27 cellular contexts compared by ENCODE assay signal in genomic region chr5:14635656-14636055, GRCh38.
"Had no signal": no experiment of that assay in that cellular context is flagged by ENCODE, and none has a peak within 500 bp of the region (broad histone marks: within the 10 kb centered on the region; RNA-seq: fewer than 3 reads in every experiment).

No MANE protein-coding gene starts in this region.

- H3K27ac Mint-ChIP-seq: naive thymus-derived CD4-positive, alpha-beta T cell; nephron; neural progenitor cell; progenitor cell of endocrine pancreas; stimulated activated memory B cell treated with anti-CD40 and anti-IgM and Interleukin-4, amounts not matched to agents 10 μg/mL and 1 μg/mL and 100 μg/mL, for 72 hours; stimulated activated naive CD8-positive, alpha-beta T cell treated with anti-CD3 and anti-CD28 coated beads, Interleukin-15, Interleukin-2, amounts not matched to agents 100 ng/mL and 50 ng/mL, for 24 hours; type B pancreatic cell had no signal

- H3K4me1 Mint-ChIP-seq: naive thymus-derived CD4-positive, alpha-beta T cell; nephron; neural progenitor cell; stimulated activated memory B cell treated with anti-CD40 and anti-IgM and Interleukin-4, amounts not matched to agents 10 μg/mL and 1 μg/mL and 100 μg/mL, for 72 hours had no signal

- H3K4me3 Mint-ChIP-seq: naive thymus-derived CD4-positive, alpha-beta T cell; natural killer cell; nephron; neural progenitor cell; stimulated activated memory B cell treated with anti-CD40 and anti-IgM and Interleukin-4, amounts not matched to agents 10 μg/mL and 1 μg/mL and 100 μg/mL, for 72 hours; stimulated activated naive CD8-positive, alpha-beta T cell treated with anti-CD3 and anti-CD28 coated beads, Interleukin-15, Interleukin-2, amounts not matched to agents 100 ng/mL and 50 ng/mL, for 24 hours; type B pancreatic cell had no signal

- DNase-seq: naive thymus-derived CD4-positive, alpha-beta T cell; natural killer cell; occipital lobe; ovary; posterior cingulate gyrus; psoas muscle; right cardiac atrium; right lobe of liver; sigmoid colon; small intestine; stimulated activated CD4-positive, alpha-beta T cell treated with anti-CD3 and anti-CD28 coated beads, Interleukin-15, amount 100 ng/mL, for 24 hours; stimulated activated CD4-positive, alpha-beta T cell treated with anti-CD3 and anti-CD28 coated beads, Interleukin-2, amount 100 ng/mL, for 24 hours; stimulated activated CD4-positive, alpha-beta T cell treated with anti-CD3 and anti-CD28 coated beads, Interleukin-2, amount 100 ng/mL, for 48 hours; stimulated activated CD4-positive, alpha-beta T cell treated with anti-CD3 and anti-CD28 coated beads, Interleukin-4, amount 100 ng/mL, for 24 hours; stimulated activated naive CD4-positive, alpha-beta T cell; substantia nigra; testis; tibial artery; transverse colon; upper lobe of right lung; uterus had no signal

- H3K9me3 Mint-ChIP-seq: nephron; neural progenitor cell; stimulated activated memory B cell treated with anti-CD40 and anti-IgM and Interleukin-4, amounts not matched to agents 10 μg/mL and 1 μg/mL and 100 μg/mL, for 72 hours; type B pancreatic cell had no signal

- H3K27me3 Mint-ChIP-seq: stimulated activated naive CD8-positive, alpha-beta T cell treated with anti-CD3 and anti-CD28 coated beads, Interleukin-15, Interleukin-2, amounts not matched to agents 100 ng/mL and 50 ng/mL, for 24 hours had no signal

- ATAC-seq: naive thymus-derived CD4-positive, alpha-beta T cell; natural killer cell; psoas muscle; right cardiac atrium; right lobe of liver; stimulated activated memory B cell treated with anti-CD40 and anti-IgM and Interleukin-4, amounts not matched to agents 10 μg/mL and 1 μg/mL and 100 μg/mL, for 72 hours; upper lobe of right lung had no signal

- H3K36me3 Mint-ChIP-seq: natural killer cell; neural progenitor cell; stimulated activated memory B cell treated with anti-CD40 and anti-IgM and Interleukin-4, amounts not matched to agents 10 μg/mL and 1 μg/mL and 100 μg/mL, for 72 hours; type B pancreatic cell had no signal
